ENCODE assay signal across 8 cellular contexts in the genomic region with DNA sequence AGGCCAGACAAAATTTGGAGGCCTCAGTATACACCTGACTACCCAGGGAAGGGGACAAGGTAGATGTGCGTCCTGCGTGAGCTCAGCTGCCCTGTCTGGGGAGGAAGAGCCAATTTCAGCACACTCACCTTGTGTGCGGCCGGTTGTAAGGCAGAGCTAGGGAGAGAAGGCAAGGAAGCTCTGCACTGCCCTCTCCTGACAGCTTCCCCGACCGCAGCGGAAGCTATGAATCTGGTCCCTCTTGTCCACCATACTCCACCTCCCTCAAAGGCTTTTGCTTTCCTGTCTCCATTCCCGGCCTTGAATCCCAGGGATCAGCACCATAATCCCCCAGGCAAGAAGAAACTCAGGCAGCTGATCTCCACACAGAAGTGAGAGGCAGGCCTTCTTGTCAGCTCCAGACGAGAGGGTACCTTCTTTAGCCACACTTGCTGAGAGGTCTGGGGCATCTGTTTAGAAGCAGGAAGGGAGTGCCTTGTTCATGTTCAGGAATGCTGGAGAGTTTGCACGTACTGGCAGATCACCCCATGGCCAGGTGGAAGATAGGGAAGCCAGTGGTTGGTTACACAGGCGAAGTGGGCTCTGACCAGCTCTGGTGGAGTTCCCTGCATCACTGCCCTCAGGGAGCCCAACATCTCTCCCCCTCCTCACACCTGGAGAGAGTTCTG.
A peak's percentile ranks its signal among the peaks of the same experiment; 100 is the strongest.
DNase-seq lines count a peak whose midpoint lies in the region; ATAC-seq, FAIRE-seq and TF ChIP-seq lines count a peak whose summit lies in the region.

No MANE protein-coding gene starts in this region.

- CTCF ChIA-PET in activated CD8-positive, alpha-beta memory T cell treated with anti-CD3 and anti-CD28 coated beads, Interleukin-2, amount 10 ng/mL, durations not matched to agents 7 days and 5 days (lab: Charles Lee), result interaction anchor here (1.5 kb wide), 1 partner anchor 17 kb away, joined by 3 read pairs; no protein-coding TSS in a partner anchor
- CTCF ChIA-PET in OCI-LY7 (lab: Charles Lee; ENCODE audit: unreplicated experiment), result interaction anchor here (0.6 kb wide), 1 partner anchor 73 kb away, joined by 3 read pairs; no protein-coding TSS in a partner anchor
- CTCF ChIA-PET in H1 (lab: Charles Lee; ENCODE audit: partially characterized antibody), result interaction anchor here (0.6 to 12.7 kb wide), 18 partner anchors 43 to 505 kb away, joined by 3 to 234 read pairs (median 4); partner anchors contain the start of gene EI24

- ATAC-seq in activated CD8-positive, alpha-beta memory T cell treated with anti-CD3 and anti-CD28 coated beads, Interleukin-2, amount 10 ng/mL, durations not matched to agents 7 days and 5 days, result peak; percentile 39
- ATAC-seq in HG02759 (IDR thresholded peaks at IDR 0.05; ENCODE audit: unreplicated experiment) (peak; percentile 59), lower lobe of right lung (peak; percentile 58 to 61), aorta (ENCODE audit: low FRiP score) (peak; percentile 44)

- H3K27me3 Mint-ChIP-seq in activated CD8-positive, alpha-beta memory T cell treated with anti-CD3 and anti-CD28 coated beads, Interleukin-2, amount 10 ng/mL, durations not matched to agents 7 days and 5 days, result peaks cover 16% of the 10 kb centered on the region

- no peak overlapping the region for H3K23ac ChIP-seq in H1 (ENCODE audit: insufficient read length)

- no peak for DNase-seq in activated CD8-positive, alpha-beta memory T cell treated with anti-CD3 and anti-CD28 coated beads, Interleukin-2, amount 10 ng/mL, durations not matched to agents 7 days and 5 days
- DNase-seq in activated CD8-positive, alpha-beta memory T cell treated with anti-CD3 and anti-CD28 coated beads, Interleukin-2, amount 50 U/mL, for 48 hours, result no peak
- peak; percentile 39 for DNase-seq in OCI-LY7 (ENCODE audit: low spot score)
- DNase-seq in H1 (ENCODE audit: low read depth in 1 of 2, low spot score in 2 of 2), result peak in 1 of 2 experiments; percentile 76
- no peak for DNase-seq in lower lobe of right lung
- DNase-seq in aorta, result peak in 1 of 2 donors; percentile 64
- no peak for DNase-seq in posterior vena cava (ENCODE audit: low spot score)

- peak overlapping the region; percentile 90 for H4K91ac ChIP-seq in H1 (replicated peaks; ENCODE audit: insufficient read length, low read length)

- H3K27ac Mint-ChIP-seq in activated CD8-positive, alpha-beta memory T cell treated with anti-CD3 and anti-CD28 coated beads, Interleukin-2, amount 10 ng/mL, durations not matched to agents 7 days and 5 days, result no peak overlapping the region

- no peaks in the 10 kb centered on the region for H3K79me1 ChIP-seq in H1 (ENCODE audit: low read depth, low read length)

- no peaks in the 10 kb centered on the region for H3K9me3 Mint-ChIP-seq in activated CD8-positive, alpha-beta memory T cell treated with anti-CD3 and anti-CD28 coated beads, Interleukin-2, amount 10 ng/mL, durations not matched to agents 7 days and 5 days (ENCODE audit: low read depth)

- 0 out of 2 replicates have a peak overlapping the region, but pooled peaks have one; percentile 27 for H2BK20ac ChIP-seq in H1 (ENCODE audit: low read length)

- TF ChIP-seq EP300 in H1 (IDR thresholded peaks at IDR 0.05; ENCODE audit: borderline replicate concordance in 1 of 2, low read depth in 2 of 2, low read length in 2 of 2), result no peak

- H3K9me3 ChIP-seq in OCI-LY7 (ENCODE audit: low read length), result no peaks in the 10 kb centered on the region
- no peaks in the 10 kb centered on the region for H3K9me3 ChIP-seq in H1 (ENCODE audit: insufficient read depth in 2 of 2, low read depth in 1 of 2, low read length in 1 of 2)
- H3K9me3 ChIP-seq in lower lobe of right lung, result no peaks in the 10 kb centered on the region
- H3K9me3 ChIP-seq in aorta (ENCODE audit: control insufficient read depth, low read length), result no peaks in the 10 kb centered on the region

- no peak for TF ChIP-seq POLR2A in H1 (IDR thresholded peaks at IDR 0.05; ENCODE audit: control extremely low read depth in 1 of 2, low read depth in 2 of 2, low read length in 2 of 2)

- no TSS peak for BruUV-seq in OCI-LY7 (replicated peaks; lab: Mats Ljungman, UMichigan)

- H3K9me2 ChIP-seq in OCI-LY7 (ENCODE audit: insufficient read depth, low read length), result no peaks in the 10 kb centered on the region

- H3K18ac ChIP-seq in H1 (ENCODE audit: extremely low read depth, low read length), result peak overlapping the region; percentile 97

- H4K20me1 ChIP-seq in OCI-LY7 (ENCODE audit: insufficient read depth, low read length) (no peaks in the 10 kb centered on the region), H1 (replicated peaks in 1 of 2; ENCODE audit: control insufficient read depth in 1 of 2, insufficient read depth in 2 of 2, low read length in 2 of 2) (no peaks in the 10 kb centered on the region)

- no peak overlapping the region for H4K8ac ChIP-seq in H1 (ENCODE audit: extremely low read depth, insufficient read depth, low read length)

- peak overlapping the region; percentile 99 for H2BK15ac ChIP-seq in H1 (ENCODE audit: low read length)

- H2AFZ ChIP-seq in OCI-LY7 (ENCODE audit: low read length) (0 out of 2 replicates have a peak overlapping the region, but pooled peaks have one; percentile 34), H1 (ENCODE audit: low read length) (peak overlapping the region; percentile 90)

- H3K27ac ChIP-seq in OCI-LY7 (ENCODE audit: low read depth, low read length, poor library complexity, severe bottlenecking) (no peak overlapping the region), H1 (ENCODE audit: low read depth, low read length) (no peak overlapping the region), lower lobe of right lung (no peak overlapping the region), aorta (ENCODE audit: low read depth in 1 of 2, low read length in 2 of 2) (no peak overlapping the region)

- TF ChIP-seq CTCF in OCI-LY7 (conservative IDR thresholded peaks at IDR 0.05; ENCODE audit: low read length) (peak; percentile 70), H1 (IDR thresholded peaks at IDR 0.05; ENCODE audit: control extremely low read depth in 1 of 3, insufficient read depth in 1 of 3, low read depth in 1 of 3, low read length in 3 of 3) (peak; percentile 78 to 95 (median 88)), lower lobe of right lung (IDR thresholded peaks at IDR 0.05) (peak; percentile 39)

- H4K5ac ChIP-seq in H1 (ENCODE audit: insufficient read length, low read depth, low read length), result peak overlapping the region; percentile 45

- H2BK12ac ChIP-seq in H1 (ENCODE audit: low read depth, low read length), result peak overlapping the region; percentile 76; the same call in 1 of the 2 replicates

- peak overlapping the region; percentile 16 for H3K4ac ChIP-seq in H1 (replicated peaks; ENCODE audit: insufficient read length, low read depth, low read length)

- no peak overlapping the region for H3K14ac ChIP-seq in H1 (ENCODE audit: insufficient read length)

- H3K36me3 Mint-ChIP-seq in activated CD8-positive, alpha-beta memory T cell treated with anti-CD3 and anti-CD28 coated beads, Interleukin-2, amount 10 ng/mL, durations not matched to agents 7 days and 5 days, result no peaks in the 10 kb centered on the region

- H3K79me2 ChIP-seq in OCI-LY7 (ENCODE audit: insufficient read depth, low read depth, low read length) (no peaks in the 10 kb centered on the region), H1 (ENCODE audit: control insufficient read depth in 1 of 2, insufficient read depth in 2 of 2, low read length in 2 of 2) (no peaks in the 10 kb centered on the region)

- TF ChIP-seq RAD21 in H1 (IDR thresholded peaks at IDR 0.05 in 1 of 2, conservative IDR thresholded peaks at IDR 0.05 in 1 of 2; ENCODE audit: low read depth in 2 of 2, low read length in 2 of 2), result peak; percentile 68 to 76

- H2BK5ac ChIP-seq in H1 (ENCODE audit: low read depth, low read length), result peak overlapping the region; percentile 68; the same call in 1 of the 2 replicates

- H3K4me3 Mint-ChIP-seq in activated CD8-positive, alpha-beta memory T cell treated with anti-CD3 and anti-CD28 coated beads, Interleukin-2, amount 10 ng/mL, durations not matched to agents 7 days and 5 days, result no peak overlapping the region

- H3K4me1 ChIP-seq in OCI-LY7 (ENCODE audit: insufficient read depth, low read length, poor library complexity, severe bottlenecking) (peaks cover 5% of the 10 kb centered on the region), H1 (replicated peaks in 1 of 4; ENCODE audit: control insufficient read depth in 3 of 4, insufficient read depth in 4 of 4, low read length in 3 of 4) (peaks cover 3 to 17% (median 12%) of the 10 kb centered on the region in 4 experiments), lower lobe of right lung (no peaks in the 10 kb centered on the region), aorta (ENCODE audit: control insufficient read depth in 1 of 2, insufficient read depth in 2 of 2, low read length in 2 of 2) (no peaks in the 10 kb centered on the region)

- no peaks in the 10 kb centered on the region for H3K27me3 ChIP-seq in H1 (replicated peaks in 1 of 4; ENCODE audit: control insufficient read depth in 3 of 4, extremely low read depth in 1 of 4, insufficient read depth in 3 of 4, low read length in 3 of 4)
- peaks cover 6% of the 10 kb centered on the region for H3K27me3 ChIP-seq in lower lobe of right lung (ENCODE audit: low read depth)
- no peaks in the 10 kb centered on the region for H3K27me3 ChIP-seq in aorta (ENCODE audit: control insufficient read depth in 1 of 2, insufficient read depth in 2 of 2, low read length in 1 of 2)

- peak; percentile 97 for FAIRE-seq in H1 (lab: Jason Lieb, UNC)

- 33% methylated on average over 11 of the region's 11 CpGs; no CpG with 5 or more reads in 1 of the 2 experiments for WGBS in H1 (ENCODE audit: extremely low coverage in 1 of 2, insufficient coverage in 1 of 2, insufficient read length in 1 of 2, insufficient replicate concordance in 2 of 2, low coverage in 1 of 2, low lambda C conversion rate in 2 of 2, missing lambda C conversion rate in 1 of 2), 2 experiments
- 30 to 31% methylated on average over 11 of the region's 11 CpGs for WGBS in aorta, 2 donors

- no peak overlapping the region for H3K4me2 ChIP-seq in OCI-LY7 (ENCODE audit: low read length)
- no peak overlapping the region; a peak in 1 of 4 replicates for H3K4me2 ChIP-seq in H1 (ENCODE audit: insufficient read depth in 1 of 2, low read depth in 2 of 2, low read length in 2 of 2)

- POLR2A ChIA-PET in OCI-LY7 (lab: Charles Lee), result no interaction called here
- POLR2A ChIA-PET in H1 (lab: Charles Lee; ENCODE audit: partially characterized antibody), result interaction anchor here (0.9 to 1.0 kb wide), 3 partner anchors 8 to 192 kb away, joined by 3 to 5 read pairs (median 3); no protein-coding TSS in a partner anchor

- no peak overlapping the region; a peak in 1 of 7 replicates for H3K9ac ChIP-seq in H1 (replicated peaks in 1 of 4; ENCODE audit: extremely low read depth in 1 of 4, low read depth in 3 of 4, low read length in 3 of 4)

- no peaks in the 10 kb centered on the region for H3K23me2 ChIP-seq in H1 (ENCODE audit: low read depth, low read length)

- intact Hi-C loops in OCI-LY7 (cut with micrococcal nuclease; ENCODE audit: unreplicated experiment) (no loop called here), lower lobe of right lung (cut with DNase I) (no loop called here), aorta (cut with DNase I) (loop anchor here in 1 of 2 donors (10.0 kb wide), 2 partner anchors 441 to 479 kb away; partner anchors contain the start of gene CCDC15), posterior vena cava (cut with DNase I) (no loop called here)

- H3K4me3 ChIP-seq in OCI-LY7 (ENCODE audit: low read depth, low read length, poor library complexity, severe bottlenecking) (no peak overlapping the region), H1 (ENCODE audit: extremely low read depth in 1 of 4, insufficient read depth in 2 of 4, low read depth in 3 of 4, low read length in 4 of 4) (no peak overlapping the region), lower lobe of right lung (no peak overlapping the region), aorta (ENCODE audit: low read length in 2 of 2) (no peak overlapping the region)

- H3K36me3 ChIP-seq in OCI-LY7 (ENCODE audit: insufficient read depth, low read length) (no peaks in the 10 kb centered on the region), H1 (ENCODE audit: control insufficient read depth in 2 of 4, insufficient read depth in 4 of 4, low read length in 3 of 4) (no peaks in the 10 kb centered on the region), lower lobe of right lung (no peaks in the 10 kb centered on the region), aorta (ENCODE audit: control insufficient read depth in 1 of 2, insufficient read depth in 2 of 2, low read length in 1 of 2) (no peaks in the 10 kb centered on the region)

- no peak overlapping the region for H2AK5ac ChIP-seq in H1 (ENCODE audit: low read depth, low read length)

- no peak overlapping the region for H3K56ac ChIP-seq in H1 (replicated peaks; ENCODE audit: insufficient read length, low read depth, low read length)

- H2BK120ac ChIP-seq in H1 (replicated peaks; ENCODE audit: low read depth, low read length), result peak overlapping the region; percentile 7

- H3K4me1 Mint-ChIP-seq in activated CD8-positive, alpha-beta memory T cell treated with anti-CD3 and anti-CD28 coated beads, Interleukin-2, amount 10 ng/mL, durations not matched to agents 7 days and 5 days, result no peaks in the 10 kb centered on the region
